1 cellular context compared by ENCODE assay signal in the genomic region with DNA sequence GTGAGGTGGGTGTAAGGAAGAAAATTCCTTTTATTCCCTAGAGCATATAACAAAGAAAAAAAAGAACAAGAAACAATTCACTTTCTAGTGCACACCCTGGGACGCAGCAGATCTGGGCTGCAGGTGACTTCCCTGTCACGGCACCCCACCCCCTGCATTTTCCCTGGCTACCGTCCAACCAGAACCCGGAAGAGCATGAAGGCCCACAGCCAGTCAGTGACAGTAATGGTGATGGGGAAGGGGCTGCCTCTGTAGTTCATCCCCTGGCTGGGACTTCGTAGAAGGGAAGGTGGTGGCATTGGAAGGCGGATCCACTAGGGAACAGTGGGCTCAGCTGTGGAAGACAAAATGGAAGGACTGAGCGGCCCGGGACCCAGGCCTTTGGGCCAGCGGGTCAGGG.
TF ChIP-seq lines count a peak whose summit lies in the region.

No MANE protein-coding gene starts in this region.

TF ChIP-seq in GM12878, 131 proteins besides CTCF, POLR2A, EP300 and RAD21 (continued from another document and continues in another):
- TF ChIP-seq, protein P1, sequence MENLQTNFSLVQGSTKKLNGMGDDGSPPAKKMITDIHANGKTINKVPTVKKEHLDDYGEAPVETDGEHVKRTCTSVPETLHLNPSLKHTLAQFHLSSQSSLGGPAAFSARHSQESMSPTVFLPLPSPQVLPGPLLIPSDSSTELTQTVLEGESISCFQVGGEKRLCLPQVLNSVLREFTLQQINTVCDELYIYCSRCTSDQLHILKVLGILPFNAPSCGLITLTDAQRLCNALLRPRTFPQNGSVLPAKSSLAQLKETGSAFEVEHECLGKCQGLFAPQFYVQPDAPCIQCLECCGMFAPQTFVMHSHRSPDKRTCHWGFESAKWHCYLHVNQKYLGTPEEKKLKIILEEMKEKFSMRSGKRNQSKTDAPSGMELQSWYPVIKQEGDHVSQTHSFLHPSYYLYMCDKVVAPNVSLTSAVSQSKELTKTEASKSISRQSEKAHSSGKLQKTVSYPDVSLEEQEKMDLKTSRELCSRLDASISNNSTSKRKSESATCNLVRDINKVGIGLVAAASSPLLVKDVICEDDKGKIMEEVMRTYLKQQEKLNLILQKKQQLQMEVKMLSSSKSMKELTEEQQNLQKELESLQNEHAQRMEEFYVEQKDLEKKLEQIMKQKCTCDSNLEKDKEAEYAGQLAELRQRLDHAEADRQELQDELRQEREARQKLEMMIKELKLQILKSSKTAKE (IDR thresholded peaks at IDR 0.05; ENCODE audit: low read depth, poor library complexity, severe bottlenecking) = no peak
- TF ChIP-seq NFXL1 (IDR thresholded peaks at IDR 0.05; ENCODE audit: borderline replicate concordance) (no peak), TCF12 (IDR thresholded peaks at IDR 0.05; ENCODE audit: low read depth, low read length) (peak; percentile 79), ZNF207 (IDR thresholded peaks at IDR 0.05; ENCODE audit: borderline replicate concordance) (no peak), CREB1 (IDR thresholded peaks at IDR 0.05; ENCODE audit: low read depth) (no peak), PML (IDR thresholded peaks at IDR 0.05; ENCODE audit: low read length) (no peak), CHD2 (IDR thresholded peaks at IDR 0.05; ENCODE audit: borderline replicate concordance, low read depth, low read length) (no peak), MEF2B (IDR thresholded peaks at IDR 0.05; ENCODE audit: partially characterized antibody, poor library complexity, severe bottlenecking) (peak; percentile 62), MXI1 (IDR thresholded peaks at IDR 0.05; ENCODE audit: low read depth, low read length) (no peak), SREBF2 (IDR thresholded peaks at IDR 0.05; ENCODE audit: low read length) (no peak), HDAC2 (IDR thresholded peaks at IDR 0.05) (no peak), CEBPB (IDR thresholded peaks at IDR 0.05; ENCODE audit: borderline replicate concordance in 1 of 2, low read depth in 2 of 2, low read length in 2 of 2) (no peak), NR2C2 (IDR thresholded peaks at IDR 0.05; ENCODE audit: borderline replicate concordance, control insufficient read depth, insufficient read length, low read depth) (no peak), SPI1 (IDR thresholded peaks at IDR 0.05; ENCODE audit: borderline replicate concordance, insufficient read depth, low read depth, low read length) (no peak), MTA3 (IDR thresholded peaks at IDR 0.05; ENCODE audit: borderline replicate concordance, low read length) (no peak), BHLHE40 (IDR thresholded peaks at IDR 0.05; ENCODE audit: borderline replicate concordance in 1 of 2, low read depth in 2 of 2, low read length in 1 of 2) (peak; percentile 81 to 87), JUND (IDR thresholded peaks at IDR 0.05; ENCODE audit: low read depth, low read length) (no peak), IKZF1 (conservative IDR thresholded peaks at IDR 0.05) (no peak), ZZZ3 (IDR thresholded peaks at IDR 0.05; ENCODE audit: control insufficient read depth, insufficient read length, low read depth) (no peak), SIX5 (IDR thresholded peaks at IDR 0.05; ENCODE audit: low read depth, low read length, severe bottlenecking) (no peak), RELA (IDR thresholded peaks at IDR 0.05; ENCODE audit: borderline replicate concordance, partially characterized antibody) (no peak), RBBP5 (conservative IDR thresholded peaks at IDR 0.05) (no peak), CHD4 (IDR thresholded peaks at IDR 0.05) (no peak), SP1 (IDR thresholded peaks at IDR 0.05; ENCODE audit: low read depth, low read length) (no peak), FOS (IDR thresholded peaks at IDR 0.05; ENCODE audit: borderline replicate concordance, extremely low read depth, insufficient read length) (no peak), YBX1 (IDR thresholded peaks at IDR 0.05) (no peak), MEF2A (IDR thresholded peaks at IDR 0.05; ENCODE audit: insufficient read depth, low read depth, low read length) (0 out of 2 replicates have a peak, but pooled peaks have one; percentile 13), MYC (IDR thresholded peaks at IDR 0.05; ENCODE audit: insufficient read depth, insufficient read length, insufficient replicate concordance, low read length, severe bottlenecking) (no peak), GABPA (IDR thresholded peaks at IDR 0.05; ENCODE audit: low read depth) (no peak)
- TF ChIP-seq, protein P2, sequence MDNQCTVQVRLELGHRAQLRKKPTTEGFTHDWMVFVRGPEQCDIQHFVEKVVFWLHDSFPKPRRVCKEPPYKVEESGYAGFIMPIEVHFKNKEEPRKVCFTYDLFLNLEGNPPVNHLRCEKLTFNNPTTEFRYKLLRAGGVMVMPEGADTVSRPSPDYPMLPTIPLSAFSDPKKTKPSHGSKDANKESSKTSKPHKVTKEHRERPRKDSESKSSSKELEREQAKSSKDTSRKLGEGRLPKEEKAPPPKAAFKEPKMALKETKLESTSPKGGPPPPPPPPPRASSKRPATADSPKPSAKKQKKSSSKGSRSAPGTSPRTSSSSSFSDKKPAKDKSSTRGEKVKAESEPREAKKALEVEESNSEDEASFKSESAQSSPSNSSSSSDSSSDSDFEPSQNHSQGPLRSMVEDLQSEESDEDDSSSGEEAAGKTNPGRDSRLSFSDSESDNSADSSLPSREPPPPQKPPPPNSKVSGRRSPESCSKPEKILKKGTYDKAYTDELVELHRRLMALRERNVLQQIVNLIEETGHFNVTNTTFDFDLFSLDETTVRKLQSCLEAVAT (IDR thresholded peaks at IDR 0.05) = peak; percentile 69
- TF ChIP-seq, protein P3, sequence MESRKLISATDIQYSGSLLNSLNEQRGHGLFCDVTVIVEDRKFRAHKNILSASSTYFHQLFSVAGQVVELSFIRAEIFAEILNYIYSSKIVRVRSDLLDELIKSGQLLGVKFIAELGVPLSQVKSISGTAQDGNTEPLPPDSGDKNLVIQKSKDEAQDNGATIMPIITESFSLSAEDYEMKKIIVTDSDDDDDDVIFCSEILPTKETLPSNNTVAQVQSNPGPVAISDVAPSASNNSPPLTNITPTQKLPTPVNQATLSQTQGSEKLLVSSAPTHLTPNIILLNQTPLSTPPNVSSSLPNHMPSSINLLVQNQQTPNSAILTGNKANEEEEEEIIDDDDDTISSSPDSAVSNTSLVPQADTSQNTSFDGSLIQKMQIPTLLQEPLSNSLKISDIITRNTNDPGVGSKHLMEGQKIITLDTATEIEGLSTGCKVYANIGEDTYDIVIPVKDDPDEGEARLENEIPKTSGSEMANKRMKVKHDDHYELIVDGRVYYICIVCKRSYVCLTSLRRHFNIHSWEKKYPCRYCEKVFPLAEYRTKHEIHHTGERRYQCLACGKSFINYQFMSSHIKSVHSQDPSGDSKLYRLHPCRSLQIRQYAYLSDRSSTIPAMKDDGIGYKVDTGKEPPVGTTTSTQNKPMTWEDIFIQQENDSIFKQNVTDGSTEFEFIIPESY (IDR thresholded peaks at IDR 0.05) = no peak
- TF ChIP-seq, protein P4, sequence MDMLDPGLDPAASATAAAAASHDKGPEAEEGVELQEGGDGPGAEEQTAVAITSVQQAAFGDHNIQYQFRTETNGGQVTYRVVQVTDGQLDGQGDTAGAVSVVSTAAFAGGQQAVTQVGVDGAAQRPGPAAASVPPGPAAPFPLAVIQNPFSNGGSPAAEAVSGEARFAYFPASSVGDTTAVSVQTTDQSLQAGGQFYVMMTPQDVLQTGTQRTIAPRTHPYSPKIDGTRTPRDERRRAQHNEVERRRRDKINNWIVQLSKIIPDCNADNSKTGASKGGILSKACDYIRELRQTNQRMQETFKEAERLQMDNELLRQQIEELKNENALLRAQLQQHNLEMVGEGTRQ (IDR thresholded peaks at IDR 0.05; ENCODE audit: borderline replicate concordance, low read depth, low read length) = no peak
- TF ChIP-seq, protein P5, sequence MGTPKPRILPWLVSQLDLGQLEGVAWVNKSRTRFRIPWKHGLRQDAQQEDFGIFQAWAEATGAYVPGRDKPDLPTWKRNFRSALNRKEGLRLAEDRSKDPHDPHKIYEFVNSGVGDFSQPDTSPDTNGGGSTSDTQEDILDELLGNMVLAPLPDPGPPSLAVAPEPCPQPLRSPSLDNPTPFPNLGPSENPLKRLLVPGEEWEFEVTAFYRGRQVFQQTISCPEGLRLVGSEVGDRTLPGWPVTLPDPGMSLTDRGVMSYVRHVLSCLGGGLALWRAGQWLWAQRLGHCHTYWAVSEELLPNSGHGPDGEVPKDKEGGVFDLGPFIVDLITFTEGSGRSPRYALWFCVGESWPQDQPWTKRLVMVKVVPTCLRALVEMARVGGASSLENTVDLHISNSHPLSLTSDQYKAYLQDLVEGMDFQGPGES (IDR thresholded peaks at IDR 0.05) = no peak
- TF ChIP-seq, protein P6, sequence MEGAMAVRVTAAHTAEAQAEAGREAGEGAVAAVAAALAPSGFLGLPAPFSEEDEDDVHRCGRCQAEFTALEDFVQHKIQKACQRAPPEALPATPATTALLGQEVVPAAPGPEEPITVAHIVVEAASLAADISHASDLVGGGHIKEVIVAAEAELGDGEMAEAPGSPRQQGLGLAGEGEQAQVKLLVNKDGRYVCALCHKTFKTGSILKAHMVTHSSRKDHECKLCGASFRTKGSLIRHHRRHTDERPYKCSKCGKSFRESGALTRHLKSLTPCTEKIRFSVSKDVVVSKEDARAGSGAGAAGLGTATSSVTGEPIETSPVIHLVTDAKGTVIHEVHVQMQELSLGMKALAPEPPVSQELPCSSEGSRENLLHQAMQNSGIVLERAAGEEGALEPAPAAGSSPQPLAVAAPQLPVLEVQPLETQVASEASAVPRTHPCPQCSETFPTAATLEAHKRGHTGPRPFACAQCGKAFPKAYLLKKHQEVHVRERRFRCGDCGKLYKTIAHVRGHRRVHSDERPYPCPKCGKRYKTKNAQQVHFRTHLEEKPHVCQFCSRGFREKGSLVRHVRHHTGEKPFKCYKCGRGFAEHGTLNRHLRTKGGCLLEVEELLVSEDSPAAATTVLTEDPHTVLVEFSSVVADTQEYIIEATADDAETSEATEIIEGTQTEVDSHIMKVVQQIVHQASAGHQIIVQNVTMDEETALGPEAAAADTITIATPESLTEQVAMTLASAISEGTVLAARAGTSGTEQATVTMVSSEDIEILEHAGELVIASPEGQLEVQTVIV (IDR thresholded peaks at IDR 0.05; ENCODE audit: borderline replicate concordance, partially characterized antibody) = peak; percentile 33
- TF ChIP-seq, protein P7, sequence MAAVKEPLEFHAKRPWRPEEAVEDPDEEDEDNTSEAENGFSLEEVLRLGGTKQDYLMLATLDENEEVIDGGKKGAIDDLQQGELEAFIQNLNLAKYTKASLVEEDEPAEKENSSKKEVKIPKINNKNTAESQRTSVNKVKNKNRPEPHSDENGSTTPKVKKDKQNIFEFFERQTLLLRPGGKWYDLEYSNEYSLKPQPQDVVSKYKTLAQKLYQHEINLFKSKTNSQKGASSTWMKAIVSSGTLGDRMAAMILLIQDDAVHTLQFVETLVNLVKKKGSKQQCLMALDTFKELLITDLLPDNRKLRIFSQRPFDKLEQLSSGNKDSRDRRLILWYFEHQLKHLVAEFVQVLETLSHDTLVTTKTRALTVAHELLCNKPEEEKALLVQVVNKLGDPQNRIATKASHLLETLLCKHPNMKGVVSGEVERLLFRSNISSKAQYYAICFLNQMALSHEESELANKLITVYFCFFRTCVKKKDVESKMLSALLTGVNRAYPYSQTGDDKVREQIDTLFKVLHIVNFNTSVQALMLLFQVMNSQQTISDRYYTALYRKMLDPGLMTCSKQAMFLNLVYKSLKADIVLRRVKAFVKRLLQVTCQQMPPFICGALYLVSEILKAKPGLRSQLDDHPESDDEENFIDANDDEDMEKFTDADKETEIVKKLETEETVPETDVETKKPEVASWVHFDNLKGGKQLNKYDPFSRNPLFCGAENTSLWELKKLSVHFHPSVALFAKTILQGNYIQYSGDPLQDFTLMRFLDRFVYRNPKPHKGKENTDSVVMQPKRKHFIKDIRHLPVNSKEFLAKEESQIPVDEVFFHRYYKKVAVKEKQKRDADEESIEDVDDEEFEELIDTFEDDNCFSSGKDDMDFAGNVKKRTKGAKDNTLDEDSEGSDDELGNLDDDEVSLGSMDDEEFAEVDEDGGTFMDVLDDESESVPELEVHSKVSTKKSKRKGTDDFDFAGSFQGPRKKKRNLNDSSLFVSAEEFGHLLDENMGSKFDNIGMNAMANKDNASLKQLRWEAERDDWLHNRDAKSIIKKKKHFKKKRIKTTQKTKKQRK (IDR thresholded peaks at IDR 0.05; ENCODE audit: low read depth, low read length) = no peak
- TF ChIP-seq, protein P8, sequence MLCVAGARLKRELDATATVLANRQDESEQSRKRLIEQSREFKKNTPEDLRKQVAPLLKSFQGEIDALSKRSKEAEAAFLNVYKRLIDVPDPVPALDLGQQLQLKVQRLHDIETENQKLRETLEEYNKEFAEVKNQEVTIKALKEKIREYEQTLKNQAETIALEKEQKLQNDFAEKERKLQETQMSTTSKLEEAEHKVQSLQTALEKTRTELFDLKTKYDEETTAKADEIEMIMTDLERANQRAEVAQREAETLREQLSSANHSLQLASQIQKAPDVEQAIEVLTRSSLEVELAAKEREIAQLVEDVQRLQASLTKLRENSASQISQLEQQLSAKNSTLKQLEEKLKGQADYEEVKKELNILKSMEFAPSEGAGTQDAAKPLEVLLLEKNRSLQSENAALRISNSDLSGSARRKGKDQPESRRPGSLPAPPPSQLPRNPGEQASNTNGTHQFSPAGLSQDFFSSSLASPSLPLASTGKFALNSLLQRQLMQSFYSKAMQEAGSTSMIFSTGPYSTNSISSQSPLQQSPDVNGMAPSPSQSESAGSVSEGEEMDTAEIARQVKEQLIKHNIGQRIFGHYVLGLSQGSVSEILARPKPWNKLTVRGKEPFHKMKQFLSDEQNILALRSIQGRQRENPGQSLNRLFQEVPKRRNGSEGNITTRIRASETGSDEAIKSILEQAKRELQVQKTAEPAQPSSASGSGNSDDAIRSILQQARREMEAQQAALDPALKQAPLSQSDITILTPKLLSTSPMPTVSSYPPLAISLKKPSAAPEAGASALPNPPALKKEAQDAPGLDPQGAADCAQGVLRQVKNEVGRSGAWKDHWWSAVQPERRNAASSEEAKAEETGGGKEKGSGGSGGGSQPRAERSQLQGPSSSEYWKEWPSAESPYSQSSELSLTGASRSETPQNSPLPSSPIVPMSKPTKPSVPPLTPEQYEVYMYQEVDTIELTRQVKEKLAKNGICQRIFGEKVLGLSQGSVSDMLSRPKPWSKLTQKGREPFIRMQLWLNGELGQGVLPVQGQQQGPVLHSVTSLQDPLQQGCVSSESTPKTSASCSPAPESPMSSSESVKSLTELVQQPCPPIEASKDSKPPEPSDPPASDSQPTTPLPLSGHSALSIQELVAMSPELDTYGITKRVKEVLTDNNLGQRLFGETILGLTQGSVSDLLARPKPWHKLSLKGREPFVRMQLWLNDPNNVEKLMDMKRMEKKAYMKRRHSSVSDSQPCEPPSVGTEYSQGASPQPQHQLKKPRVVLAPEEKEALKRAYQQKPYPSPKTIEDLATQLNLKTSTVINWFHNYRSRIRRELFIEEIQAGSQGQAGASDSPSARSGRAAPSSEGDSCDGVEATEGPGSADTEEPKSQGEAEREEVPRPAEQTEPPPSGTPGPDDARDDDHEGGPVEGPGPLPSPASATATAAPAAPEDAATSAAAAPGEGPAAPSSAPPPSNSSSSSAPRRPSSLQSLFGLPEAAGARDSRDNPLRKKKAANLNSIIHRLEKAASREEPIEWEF (IDR thresholded peaks at IDR 0.05; ENCODE audit: insufficient replicate concordance, low read depth, low read length) = no peak
- TF ChIP-seq, protein P9, sequence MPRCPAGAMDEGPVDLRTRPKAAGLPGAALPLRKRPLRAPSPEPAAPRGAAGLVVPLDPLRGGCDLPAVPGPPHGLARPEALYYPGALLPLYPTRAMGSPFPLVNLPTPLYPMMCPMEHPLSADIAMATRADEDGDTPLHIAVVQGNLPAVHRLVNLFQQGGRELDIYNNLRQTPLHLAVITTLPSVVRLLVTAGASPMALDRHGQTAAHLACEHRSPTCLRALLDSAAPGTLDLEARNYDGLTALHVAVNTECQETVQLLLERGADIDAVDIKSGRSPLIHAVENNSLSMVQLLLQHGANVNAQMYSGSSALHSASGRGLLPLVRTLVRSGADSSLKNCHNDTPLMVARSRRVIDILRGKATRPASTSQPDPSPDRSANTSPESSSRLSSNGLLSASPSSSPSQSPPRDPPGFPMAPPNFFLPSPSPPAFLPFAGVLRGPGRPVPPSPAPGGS (IDR thresholded peaks at IDR 0.05; ENCODE audit: borderline replicate concordance, insufficient read depth, low read depth, low read length, poor library complexity, severe bottlenecking) = peak; percentile 76
